Comparison of ENCODE assay signal across 6 cellular contexts in genomic region chr17:8163978-8164814, GRCh38. TPM values are rescaled to one million over a fixed set of nuclear protein-coding genes. Genes with fewer than 3 reads are reported as not detected.
DNase-seq lines count a peak whose midpoint lies in the region; ATAC-seq and TF ChIP-seq lines count a peak whose summit lies in the region.

No MANE protein-coding gene starts in this region.

- H2AFZ ChIP-seq in SK-N-SH (ENCODE audit: low read depth), result peak overlapping the region; percentile 98; the same call in 1 of the 2 replicates

- peak; percentile 54 for DNase-seq in GM04504 (ENCODE audit: low read depth)
- DNase-seq in SK-N-SH, result no peak
- peak; percentile 59 for DNase-seq in ecto neural progenitor cell (ENCODE audit: low spot score)
- DNase-seq in occipital lobe (lab: John Stamatoyannopoulos, UW), result peak; percentile 74

- peaks cover 38% of the 10 kb centered on the region for H3F3A ChIP-seq in SK-N-SH (replicated peaks; ENCODE audit: insufficient read depth)

- H3K9me3 ChIP-seq in SK-N-SH, result no peaks in the 10 kb centered on the region

- no peak for TF ChIP-seq RAD21 in SK-N-SH (IDR thresholded peaks at IDR 0.05; ENCODE audit: low read length)

- POLR2A ChIA-PET in SK-N-SH (lab: Yijun Ruan, JAX), result interaction anchor here (0.8 to 1.8 kb wide), 4 partner anchors 9 to 580 kb away, joined by 3 to 36 read pairs (median 4); partner anchors contain the start of gene MPDU1

- no peaks in the 10 kb centered on the region for H4K20me1 ChIP-seq in SK-N-SH (ENCODE audit: insufficient read depth)

- no peaks in the 10 kb centered on the region for H3K27me3 ChIP-seq in SK-N-SH (ENCODE audit: insufficient read depth)

- no peak overlapping the region for H3K4me3 ChIP-seq in SK-N-SH (ENCODE audit: low read depth in 2 of 2, low read length in 1 of 2)

- H3K9ac ChIP-seq in SK-N-SH, result peak overlapping the region; percentile 100

- TF ChIP-seq CTCF in SK-N-SH (IDR thresholded peaks at IDR 0.05), result no peak

- peaks cover 25 to 27% of the 10 kb centered on the region in 2 experiments; a peak in 3 of 4 replicates for H3K4me1 ChIP-seq in SK-N-SH (ENCODE audit: control insufficient read depth in 1 of 2, insufficient read depth in 2 of 2, low read depth in 1 of 2, low read length in 1 of 2)

- no peak for TF ChIP-seq EP300 in SK-N-SH (IDR thresholded peaks at IDR 0.05; ENCODE audit: borderline replicate concordance in 1 of 2, low read depth in 1 of 2, low read length in 1 of 2)

- peaks cover 35% of the 10 kb centered on the region for H3K79me2 ChIP-seq in SK-N-SH (ENCODE audit: insufficient read depth)

- peaks cover 5 to 19% of the 10 kb centered on the region in 2 experiments for H3K36me3 ChIP-seq in SK-N-SH (replicated peaks in 1 of 2; ENCODE audit: control insufficient read depth in 1 of 2, insufficient read depth in 2 of 2, low read length in 1 of 2)

- H3K4me2 ChIP-seq in SK-N-SH, result peak overlapping the region; percentile 77; the same call in 1 of the 2 replicates

- WGBS in SK-N-SH (ENCODE audit: low lambda C conversion rate), result 60% methylated on average over 13 of the region's 13 CpGs

- H3K27ac ChIP-seq in SK-N-SH (ENCODE audit: low read depth in 2 of 2, low read length in 1 of 2), result peak overlapping the region; percentile 66 to 79

- CTCF ChIA-PET in SK-N-SH (lab: Yijun Ruan, JAX), result interaction anchor here (0.6 to 2.1 kb wide), 5 partner anchors 9 to 319 kb away, joined by 3 to 7 read pairs (median 5); no protein-coding TSS in a partner anchor

- H3K9me2 ChIP-seq in SK-N-SH, result no peaks in the 10 kb centered on the region

- ATAC-seq in HG02610 (IDR thresholded peaks at IDR 0.05; ENCODE audit: unreplicated experiment) (no peak), HG02938 (IDR thresholded peaks at IDR 0.05; ENCODE audit: unreplicated experiment) (no peak)

TF ChIP-seq in SK-N-SH, 30 proteins besides CTCF, POLR2A, EP300 and RAD21:
- no peak for TF ChIP-seq GATA2 (CRISPR knock-in tag; IDR thresholded peaks at IDR 0.05)
- TF ChIP-seq CHD2 (IDR thresholded peaks at IDR 0.05; ENCODE audit: low read length, partially characterized antibody), result no peak
- no peak for TF ChIP-seq GABPA (IDR thresholded peaks at IDR 0.05; ENCODE audit: low read depth)
- TF ChIP-seq, protein P1, sequence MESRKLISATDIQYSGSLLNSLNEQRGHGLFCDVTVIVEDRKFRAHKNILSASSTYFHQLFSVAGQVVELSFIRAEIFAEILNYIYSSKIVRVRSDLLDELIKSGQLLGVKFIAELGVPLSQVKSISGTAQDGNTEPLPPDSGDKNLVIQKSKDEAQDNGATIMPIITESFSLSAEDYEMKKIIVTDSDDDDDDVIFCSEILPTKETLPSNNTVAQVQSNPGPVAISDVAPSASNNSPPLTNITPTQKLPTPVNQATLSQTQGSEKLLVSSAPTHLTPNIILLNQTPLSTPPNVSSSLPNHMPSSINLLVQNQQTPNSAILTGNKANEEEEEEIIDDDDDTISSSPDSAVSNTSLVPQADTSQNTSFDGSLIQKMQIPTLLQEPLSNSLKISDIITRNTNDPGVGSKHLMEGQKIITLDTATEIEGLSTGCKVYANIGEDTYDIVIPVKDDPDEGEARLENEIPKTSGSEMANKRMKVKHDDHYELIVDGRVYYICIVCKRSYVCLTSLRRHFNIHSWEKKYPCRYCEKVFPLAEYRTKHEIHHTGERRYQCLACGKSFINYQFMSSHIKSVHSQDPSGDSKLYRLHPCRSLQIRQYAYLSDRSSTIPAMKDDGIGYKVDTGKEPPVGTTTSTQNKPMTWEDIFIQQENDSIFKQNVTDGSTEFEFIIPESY (IDR thresholded peaks at IDR 0.05; ENCODE audit: borderline replicate concordance, low read depth), result no peak
- TF ChIP-seq MEF2A (IDR thresholded peaks at IDR 0.05; ENCODE audit: borderline replicate concordance, low read depth), result no peak
- no peak for TF ChIP-seq POLR2AphosphoS5 (IDR thresholded peaks at IDR 0.05; ENCODE audit: low read depth, low read length)
- TF ChIP-seq ELF1 (IDR thresholded peaks at IDR 0.05), result no peak
- TF ChIP-seq FOSL2 (IDR thresholded peaks at IDR 0.05; ENCODE audit: borderline replicate concordance, low read depth), result no peak

RNA-seq across cellular contexts. Expression of gene VAMP2, which starts 1.4 kb away (rescaled TPM):
- polyA plus RNA-seq in SK-N-SH (2012; rRNA removed), result 42.0 and 43.4 TPM in 2 replicates
- polyA plus RNA-seq in SK-N-SH (2012; cell fraction: cytosol; rRNA removed), result 39.1 and 45.5 TPM in 2 replicates
- polyA plus RNA-seq in SK-N-SH (2012; cell fraction: nucleus; rRNA removed), result 81.4 and 130 TPM in 2 replicates
- total RNA-seq in occipital lobe, result 27.9 TPM

RNA-seq across cellular contexts. Expression of gene TMEM107, which starts 12.0 kb away (rescaled TPM):
- 18.6 and 19.2 TPM in 2 replicates for polyA plus RNA-seq in SK-N-SH (2012; rRNA removed)
- 16.7 and 17.7 TPM in 2 replicates for polyA plus RNA-seq in SK-N-SH (2012; cell fraction: cytosol; rRNA removed)
- 16.7 and 21.4 TPM in 2 replicates for polyA plus RNA-seq in SK-N-SH (2012; cell fraction: nucleus; rRNA removed)
- 35.9 TPM for total RNA-seq in occipital lobe

RNA-seq across cellular contexts. Expression of gene PER1, which starts 12.0 kb away (rescaled TPM):
- 32.7 and 56.8 TPM in 2 replicates for polyA plus RNA-seq in SK-N-SH (2012; rRNA removed)
- polyA plus RNA-seq in SK-N-SH (2012; cell fraction: cytosol; rRNA removed), result 2.7 and 4.0 TPM in 2 replicates
- polyA plus RNA-seq in SK-N-SH (2012; cell fraction: nucleus; rRNA removed), result 201 and 297 TPM in 2 replicates
- total RNA-seq in occipital lobe, result 7.8 TPM

RNA-seq across cellular contexts. Expression of gene BORCS6, which starts 25.8 kb away (rescaled TPM):
- polyA plus RNA-seq in SK-N-SH (2012; rRNA removed), result 3.7 and 4.3 TPM in 2 replicates
- polyA plus RNA-seq in SK-N-SH (2012; cell fraction: cytosol; rRNA removed), result 2.1 and 3.5 TPM in 2 replicates
- polyA plus RNA-seq in SK-N-SH (2012; cell fraction: nucleus; rRNA removed), result 2.9 and 3.5 TPM in 2 replicates
- 4.8 TPM for total RNA-seq in occipital lobe

RNA-seq across cellular contexts. Expression of gene HES7, which starts 40.3 kb away (rescaled TPM):
- polyA plus RNA-seq in SK-N-SH (2012; rRNA removed), result 0.71 and 1.2 TPM in 2 replicates
- polyA plus RNA-seq in SK-N-SH (2012; cell fraction: cytosol; rRNA removed), result 0.42 and 0.67 TPM in 2 replicates
- polyA plus RNA-seq in SK-N-SH (2012; cell fraction: nucleus; rRNA removed), result 7.3 and 13.8 TPM in 2 replicates
- 0.31 TPM for total RNA-seq in occipital lobe
